ENCODE assay signal across 19 cellular contexts in the genomic region with DNA sequence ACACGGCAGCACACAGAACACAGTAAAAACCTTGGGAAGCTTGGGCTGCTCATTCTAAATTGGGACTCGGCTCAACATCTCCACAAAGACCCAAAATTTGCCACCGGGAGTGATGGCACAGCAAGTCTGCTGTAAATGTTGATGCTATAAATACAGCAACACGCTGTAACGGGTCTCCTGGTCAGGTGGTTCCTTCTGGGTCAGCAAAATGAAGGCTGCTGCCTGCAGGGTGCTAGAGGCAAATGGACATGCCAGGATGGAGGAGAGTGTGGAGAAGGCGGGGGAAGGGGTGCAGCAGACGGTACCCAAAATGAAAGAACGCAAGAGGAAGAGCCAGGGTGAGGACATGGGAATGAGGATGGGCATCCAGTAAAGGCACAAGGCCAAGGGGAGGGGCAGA.
"Had no signal": no experiment of that assay in that cellular context is flagged by ENCODE, and none has a peak within 500 bp of the region (broad histone marks: within the 10 kb centered on the region; RNA-seq: fewer than 3 reads in every experiment).

No MANE protein-coding gene starts in this region.

- H3K27ac ChIP-seq: foreskin keratinocyte, ovary, right atrium auricular region, suprapubic skin, thyroid gland, uterus had no signal

- DNase-seq: erythroblast; foreskin keratinocyte; kidney; left colon; left ventricle myocardium superior; mesendoderm; naive thymus-derived CD4-positive, alpha-beta T cell; ovary; small intestine; stimulated activated CD4-positive, alpha-beta T cell treated with anti-CD3 and anti-CD28 coated beads, Interleukin-12 subunit alpha, Interleukin-12 subunit beta, amount 100 ng/mL, for 4 hours; stimulated activated naive CD4-positive, alpha-beta T cell; stomach; thyroid gland; upper lobe of left lung; uterus had no signal

- H3K27me3 Mint-ChIP-seq: dendritic cell treated with granulocyte-macrophage colony-stimulating factor and Interleukin-4, amounts not matched to agents 40 ng/mL and 50 ng/mL, for 4 days; naive thymus-derived CD4-positive, alpha-beta T cell had no signal

- H3K9me3 Mint-ChIP-seq: dendritic cell treated with granulocyte-macrophage colony-stimulating factor and Interleukin-4, amounts not matched to agents 40 ng/mL and 50 ng/mL, for 4 days; naive thymus-derived CD4-positive, alpha-beta T cell had no signal

- H3K9me3 ChIP-seq: ovary, right atrium auricular region, stomach, suprapubic skin, thyroid gland, upper lobe of left lung, uterus had no signal

- H3K4me1 ChIP-seq: uterus had no signal

- ATAC-seq: foreskin keratinocyte; left colon; left ventricle myocardium superior; naive thymus-derived CD4-positive, alpha-beta T cell had no signal

- H3K4me3 Mint-ChIP-seq: dendritic cell treated with granulocyte-macrophage colony-stimulating factor and Interleukin-4, amounts not matched to agents 40 ng/mL and 50 ng/mL, for 4 days; naive thymus-derived CD4-positive, alpha-beta T cell had no signal

- H3K4me3 ChIP-seq: lung, ovary, right atrium auricular region, stomach, suprapubic skin, thyroid gland, upper lobe of left lung, uterus had no signal

- H3K27ac Mint-ChIP-seq: dendritic cell treated with granulocyte-macrophage colony-stimulating factor and Interleukin-4, amounts not matched to agents 40 ng/mL and 50 ng/mL, for 4 days; naive thymus-derived CD4-positive, alpha-beta T cell had no signal

- H3K36me3 ChIP-seq: ovary, uterus had no signal

- H3K27me3 ChIP-seq: foreskin keratinocyte, ovary, right atrium auricular region, stomach, suprapubic skin, thyroid gland, upper lobe of left lung, uterus had no signal
